Comparison of ENCODE assay signal across 12 cellular contexts in genomic region chr21:38920631-38921398, GRCh38.
DNase-seq lines count a peak whose midpoint lies in the region; ATAC-seq and TF ChIP-seq lines count a peak whose summit lies in the region.
"Had no signal": no experiment of that assay in that cellular context is flagged by ENCODE, and none has a peak within 500 bp of the region (broad histone marks: within the 10 kb centered on the region; RNA-seq: fewer than 3 reads in every experiment).

No MANE protein-coding gene starts in this region.

- H3K36me3 ChIP-seq in adipocyte (ENCODE audit: control insufficient read depth, insufficient read depth, low read length, severe bottlenecking) (no peaks in the 10 kb centered on the region), smooth muscle cell (ENCODE audit: low read depth) (no peaks in the 10 kb centered on the region)
- no peaks in the 10 kb centered on the region for H3K36me3 ChIP-seq in CD8-positive, alpha-beta memory T cell (ENCODE audit: insufficient read depth, low read length)
- H3K36me3 ChIP-seq: neural progenitor cell had no signal

- H3K4me1 ChIP-seq in adipocyte (ENCODE audit: control insufficient read depth, insufficient read depth, low read length) (peaks cover 28% of the 10 kb centered on the region), smooth muscle cell (ENCODE audit: low read depth) (peaks cover 5% of the 10 kb centered on the region)
- no peaks in the 10 kb centered on the region for H3K4me1 ChIP-seq in CD8-positive, alpha-beta memory T cell (ENCODE audit: insufficient read depth, low read length)

- POLR2A ChIA-PET in CD8-positive, alpha-beta memory T cell (lab: Charles Lee): no interaction called here

- H3K9me3 ChIP-seq in adipocyte (ENCODE audit: control insufficient read depth, low read length): no peaks in the 10 kb centered on the region
- H3K9me3 ChIP-seq in smooth muscle cell (replicated peaks; ENCODE audit: low read depth): no peaks in the 10 kb centered on the region
- H3K9me3 ChIP-seq in CD8-positive, alpha-beta memory T cell (ENCODE audit: low read length): no peaks in the 10 kb centered on the region

- H3K27me3 ChIP-seq in adipocyte (replicated peaks; ENCODE audit: control insufficient read depth, insufficient read depth, low read length) (no peaks in the 10 kb centered on the region), smooth muscle cell (ENCODE audit: low read depth) (no peaks in the 10 kb centered on the region)
- H3K27me3 ChIP-seq in CD8-positive, alpha-beta memory T cell (ENCODE audit: insufficient read depth, low read length, poor library complexity, severe bottlenecking): no peaks in the 10 kb centered on the region
- H3K27me3 ChIP-seq: neural progenitor cell had no signal

- H3K79me2 ChIP-seq in smooth muscle cell (ENCODE audit: low read depth): no peaks in the 10 kb centered on the region

- no peaks in the 10 kb centered on the region for H4K20me1 ChIP-seq in smooth muscle cell (ENCODE audit: low read depth)

- H3K36me3 Mint-ChIP-seq in type B pancreatic cell: no peaks in the 10 kb centered on the region
- H3K36me3 Mint-ChIP-seq in CD8-positive, alpha-beta memory T cell: no peaks in the 10 kb centered on the region
- H3K36me3 Mint-ChIP-seq: neural progenitor cell had no signal

- no peak overlapping the region for H3K4me3 Mint-ChIP-seq in type B pancreatic cell
- H3K4me3 Mint-ChIP-seq in CD8-positive, alpha-beta memory T cell: no peak overlapping the region
- H3K4me3 Mint-ChIP-seq: neural progenitor cell had no signal

- H3K27me3 Mint-ChIP-seq in type B pancreatic cell: no peaks in the 10 kb centered on the region
- H3K27me3 Mint-ChIP-seq in CD8-positive, alpha-beta memory T cell: peaks cover 6 to 44% of the 10 kb centered on the region in 2 donors

- H3K27ac Mint-ChIP-seq in type B pancreatic cell: no peak overlapping the region
- peak overlapping the region in 1 of 8 donors; percentile 27 for H3K27ac Mint-ChIP-seq in CD8-positive, alpha-beta memory T cell
- H3K27ac Mint-ChIP-seq: neural progenitor cell had no signal

- H3K4me1 Mint-ChIP-seq in type B pancreatic cell (ENCODE audit: unreplicated experiment): peaks cover 35% of the 10 kb centered on the region
- peaks cover 0 to 3% (median 0%) of the 10 kb centered on the region in 3 donors for H3K4me1 Mint-ChIP-seq in CD8-positive, alpha-beta memory T cell
- H3K4me1 Mint-ChIP-seq: neural progenitor cell had no signal

- peak overlapping the region; percentile 60 for H2AFZ ChIP-seq in smooth muscle cell (ENCODE audit: low read depth)
- H2AFZ ChIP-seq: neural progenitor cell had no signal

- 19% methylated on average over 8 of the region's 8 CpGs for WGBS in smooth muscle cell (ENCODE audit: low lambda C conversion rate)

- H3K4me3 ChIP-seq in adipocyte (ENCODE audit: low read length) (peak overlapping the region; percentile 9), fibroblast of villous mesenchyme (ENCODE audit: low read depth, low read length) (no peak overlapping the region), smooth muscle cell (no peak overlapping the region)
- no peak overlapping the region for H3K4me3 ChIP-seq in CD8-positive, alpha-beta memory T cell (ENCODE audit: low read length)
- H3K4me3 ChIP-seq: neural progenitor cell had no signal

- DNase-seq in EL (peak; percentile 66), adipocyte (ENCODE audit: low read depth) (peak; percentile 73), fibroblast of villous mesenchyme (ENCODE audit: low read depth) (peak; percentile 92), smooth muscle cell (lab: John Stamatoyannopoulos, UW; ENCODE audit: unreplicated experiment) (no peak), type B pancreatic cell (ENCODE audit: extremely low spot score, unreplicated experiment) (no peak), pons (ENCODE audit: low spot score) (no peak)
- no peak for DNase-seq in CD8-positive, alpha-beta memory T cell
- DNase-seq: activated CD4-positive, alpha-beta T cell treated with anti-CD3 and anti-CD28 coated beads for 48 hours; amniotic stem cell; NCI-H2171 had no signal

- TF ChIP-seq CTCF in fibroblast of villous mesenchyme (IDR thresholded peaks at IDR 0.05; ENCODE audit: insufficient read depth, low read depth, low read length): no peak
- TF ChIP-seq CTCF in smooth muscle cell (IDR thresholded peaks at IDR 0.05; ENCODE audit: borderline replicate concordance, insufficient read depth, poor library complexity, severe bottlenecking): no peak
- TF ChIP-seq CTCF in type B pancreatic cell (conservative IDR thresholded peaks at IDR 0.05): no peak

- H3K4me2 ChIP-seq in smooth muscle cell: peak overlapping the region; percentile 79
- H3K4me2 ChIP-seq: neural progenitor cell had no signal

- peak overlapping the region; percentile 78 for H3K27ac ChIP-seq in smooth muscle cell (ENCODE audit: low read depth)
- H3K27ac ChIP-seq in CD8-positive, alpha-beta memory T cell (ENCODE audit: low read depth, low read length): no peak overlapping the region
- H3K27ac ChIP-seq: neural progenitor cell had no signal

- no peaks in the 10 kb centered on the region for H3K9me3 Mint-ChIP-seq in type B pancreatic cell
- H3K9me3 Mint-ChIP-seq in CD8-positive, alpha-beta memory T cell: peaks cover 0 to 3% (median 0%) of the 10 kb centered on the region in 5 donors
- H3K9me3 Mint-ChIP-seq: neural progenitor cell had no signal

- no peak for ATAC-seq in HG03039 (IDR thresholded peaks at IDR 0.05; ENCODE audit: unreplicated experiment)

- peak overlapping the region; percentile 35 for H3K9ac ChIP-seq in adipocyte (ENCODE audit: low read length)
- no peak overlapping the region for H3K9ac ChIP-seq in smooth muscle cell (ENCODE audit: low read depth)
- H3K9ac ChIP-seq: neural progenitor cell had no signal

- H3F3A ChIP-seq in smooth muscle cell (ENCODE audit: low read depth): peaks cover 3% of the 10 kb centered on the region

- CTCF ChIA-PET in CD8-positive, alpha-beta memory T cell (lab: Charles Lee): no interaction called here

Comparison
In these comparisons a context has a peak if more than half of its experiments do, and no peak if none do; other contexts are left out.
1. DNase-seq: peak in EL (single experiment), adipocyte (single experiment) and fibroblast of villous mesenchyme (single experiment); none in smooth muscle cell (single experiment), type B pancreatic cell (single experiment), pons (single experiment) and CD8-positive, alpha-beta memory T cell (0 of 5).